In genomic region chr5:118548761-118549160, GRCh38 we compare ENCODE assay signal across 13 cellular contexts.
DNase-seq lines count a peak whose midpoint lies in the region; ATAC-seq, FAIRE-seq and TF ChIP-seq lines count a peak whose summit lies in the region.
"Had no signal": no experiment of that assay in that cellular context is flagged by ENCODE, and none has a peak within 500 bp of the region (broad histone marks: within the 10 kb centered on the region; RNA-seq: fewer than 3 reads in every experiment).

No MANE protein-coding gene starts in this region.

- TF ChIP-seq POLR2A in NB4 (IDR thresholded peaks at IDR 0.05; ENCODE audit: extremely low read depth, insufficient read length) (no peak), HepG2 (IDR thresholded peaks at IDR 0.05; ENCODE audit: insufficient read depth in 1 of 2, low read depth in 2 of 2, low read length in 2 of 2) (no peak)

- H3K9me3 ChIP-seq in mammary epithelial cell (replicated peaks; ENCODE audit: insufficient read depth, low read length) (no peaks in the 10 kb centered on the region), HepG2 (ENCODE audit: low read length) (no peaks in the 10 kb centered on the region), tibial artery (no peaks in the 10 kb centered on the region)

- H3K36me3 ChIP-seq in mammary epithelial cell (ENCODE audit: insufficient read depth, low read length) (no peaks in the 10 kb centered on the region), HepG2 (replicated peaks in 1 of 2; ENCODE audit: control insufficient read depth in 1 of 2, insufficient read depth in 2 of 2, low read length in 2 of 2) (no peaks in the 10 kb centered on the region), tibial artery (no peaks in the 10 kb centered on the region)

- DNase-seq in DMS53 (lab: John Stamatoyannopoulos, UW) (peak; percentile 48), NB4 (ENCODE audit: low read depth) (peak; percentile 50), mammary epithelial cell (peak; percentile 79), HepG2 (ENCODE audit: low spot score) (peak; percentile 10), tibial artery (no peak), hippocampal formation (lab: John Stamatoyannopoulos, UW) (no peak), HT-29 (ENCODE audit: low spot score) (no peak)
- DNase-seq: foreskin melanocyte, H7, KBM-7, Right ventricle myocardium superior had no signal

- H3K27me3 ChIP-seq in mammary epithelial cell (ENCODE audit: insufficient read depth, low read length) (no peaks in the 10 kb centered on the region), HepG2 (ENCODE audit: control insufficient read depth in 1 of 2, insufficient read depth in 2 of 2, low read length in 2 of 2) (no peaks in the 10 kb centered on the region), tibial artery (no peaks in the 10 kb centered on the region)

- POLR2A ChIA-PET in HepG2 (lab: Yijun Ruan, JAX), result no interaction called here

- CTCF ChIA-PET in mammary epithelial cell (lab: Charles Lee; ENCODE audit: low non-redundant PET), result no interaction called here
- CTCF ChIA-PET in HepG2 (lab: Yijun Ruan, JAX; ENCODE audit: low intra/inter-chr PET ratio, low total read pairs), result no interaction called here

- peak overlapping the region; percentile 67 for H2AFZ ChIP-seq in mammary epithelial cell (ENCODE audit: low read depth, low read length)
- no peak overlapping the region for H2AFZ ChIP-seq in HepG2 (ENCODE audit: low read length)

- no peak for TF ChIP-seq CTCF in NB4 (IDR thresholded peaks at IDR 0.05; ENCODE audit: low read depth, low read length)
- no peak for TF ChIP-seq CTCF in mammary epithelial cell (conservative IDR thresholded peaks at IDR 0.05 in 1 of 2, IDR thresholded peaks at IDR 0.05 in 1 of 2; ENCODE audit: extremely low read depth in 1 of 2, insufficient read depth in 1 of 2, low read depth in 1 of 2, low read length in 2 of 2)
- TF ChIP-seq CTCF in HepG2 (CRISPR knock-in tag; IDR thresholded peaks at IDR 0.05), result no peak
- TF ChIP-seq CTCF in tibial artery (IDR thresholded peaks at IDR 0.05), result no peak

- H3K79me2 ChIP-seq in mammary epithelial cell (ENCODE audit: insufficient read depth, low read length) (no peaks in the 10 kb centered on the region), HepG2 (ENCODE audit: insufficient read depth, low read length) (no peaks in the 10 kb centered on the region)

- ATAC-seq in HepG2, result peak; percentile 89
- ATAC-seq in HG02798 (IDR thresholded peaks at IDR 0.05; ENCODE audit: poor library complexity, unreplicated experiment), result no peak

- no peak overlapping the region for H3K4me3 ChIP-seq in NB4 (ENCODE audit: low read depth, low read length)
- no peak overlapping the region for H3K4me3 ChIP-seq in mammary epithelial cell (replicated peaks in 1 of 3; ENCODE audit: insufficient read depth in 1 of 3, low read depth in 2 of 3, low read length in 3 of 3)
- no peak overlapping the region for H3K4me3 ChIP-seq in HepG2 (replicated peaks in 1 of 3; ENCODE audit: insufficient read depth in 1 of 3, low read depth in 2 of 3, low read length in 3 of 3)
- H3K4me3 ChIP-seq in tibial artery, result no peak overlapping the region

- H3K4me1 ChIP-seq in mammary epithelial cell (ENCODE audit: insufficient read depth, low read length) (peaks cover 31% of the 10 kb centered on the region), HepG2 (ENCODE audit: insufficient read depth, low read length) (no peaks in the 10 kb centered on the region), tibial artery (no peaks in the 10 kb centered on the region)

- TF ChIP-seq EP300 in HepG2 (IDR thresholded peaks at IDR 0.05; ENCODE audit: low read depth in 2 of 2, low read length in 2 of 2) (no peak), HepG2 (CRISPR knock-in tag; IDR thresholded peaks at IDR 0.05; ENCODE audit: borderline replicate concordance) (no peak)

- no TSS peak for BruUV-seq in mammary epithelial cell (replicated peaks; lab: Mats Ljungman, UMichigan)
- no TSS peak for BruUV-seq in HepG2 (replicated peaks; lab: Mats Ljungman, UMichigan)

- no peak for TF ChIP-seq RAD21 in HepG2 (CRISPR knock-in tag; IDR thresholded peaks at IDR 0.05)

- FAIRE-seq in HepG2 (lab: Jason Lieb, UNC), result no peak

- H4K20me1 ChIP-seq in mammary epithelial cell (ENCODE audit: insufficient read depth, low read length) (no peaks in the 10 kb centered on the region), HepG2 (ENCODE audit: insufficient read depth, low read length) (no peaks in the 10 kb centered on the region)

- no peak overlapping the region for H3K9ac ChIP-seq in mammary epithelial cell (ENCODE audit: insufficient read depth, low read length)
- no peak overlapping the region for H3K9ac ChIP-seq in HepG2 (ENCODE audit: insufficient read depth, low read depth, low read length)

- H3K27ac ChIP-seq in mammary epithelial cell (ENCODE audit: insufficient read depth, low read depth, low read length) (peak overlapping the region; percentile 39), HepG2 (ENCODE audit: extremely low read length, insufficient read depth, low read length) (no peak overlapping the region), tibial artery (no peak overlapping the region)
- H3K27ac ChIP-seq: VCaP had no signal

- intact Hi-C loops in mammary epithelial cell (cut with micrococcal nuclease), result no loop called here
- intact Hi-C loops in HepG2 (cut with micrococcal nuclease; ENCODE audit: unreplicated experiment), result no loop called here
- intact Hi-C loops in tibial artery (cut with DNase I; ENCODE audit: low total_unique reads), result no loop called here

- dilution Hi-C loops in mammary epithelial cell (cut with HindIII; ENCODE audit: low sequenced_read_pairs), result no loop called here

- peak overlapping the region; percentile 55 for H3K4me2 ChIP-seq in mammary epithelial cell (ENCODE audit: insufficient read depth, low read depth, low read length)
- H3K4me2 ChIP-seq in HepG2 (ENCODE audit: low read depth, low read length), result no peak overlapping the region

- in situ Hi-C loops in mammary epithelial cell (cut with MboI; ENCODE audit: low sequenced_read_pairs in 2 of 2), result no loop called here
- in situ Hi-C loops in HepG2 (cut with HindIII; ENCODE audit: extremely low pct_ligation_motif_present, low pct_unique_long_range_greater_than_20kb), result no loop called here

TF ChIP-seq in HepG2, 621 proteins besides CTCF, POLR2A, EP300 and RAD21:
- no peak for TF ChIP-seq ZNF329 (CRISPR knock-in tag; IDR thresholded peaks at IDR 0.05; ENCODE audit: low read depth)
- no peak for TF ChIP-seq TFAP4 (IDR thresholded peaks at IDR 0.05; ENCODE audit: borderline replicate concordance, low read depth)
- 0 out of 2 replicates have a peak, but pooled peaks have one; percentile 17 for TF ChIP-seq FOSL1 (CRISPR knock-in tag; IDR thresholded peaks at IDR 0.05; ENCODE audit: borderline replicate concordance)
- peak; percentile 65; the same call in 1 of the 2 replicates for TF ChIP-seq CEBPG (CRISPR knock-in tag; IDR thresholded peaks at IDR 0.05)
- no peak for TF ChIP-seq ZNF496 (CRISPR knock-in tag; IDR thresholded peaks at IDR 0.05; ENCODE audit: insufficient replicate concordance)
- peak; percentile 87 for TF ChIP-seq FOSL2 (CRISPR knock-in tag; IDR thresholded peaks at IDR 0.05)
- TF ChIP-seq ATF5 (CRISPR knock-in tag; IDR thresholded peaks at IDR 0.05; ENCODE audit: low read depth), result no peak
- TF ChIP-seq CREBL2 (CRISPR knock-in tag; IDR thresholded peaks at IDR 0.05; ENCODE audit: borderline replicate concordance), result no peak
- TF ChIP-seq ZNF782 (CRISPR knock-in tag; IDR thresholded peaks at IDR 0.05; ENCODE audit: borderline replicate concordance), result no peak
- TF ChIP-seq ZNF17 (CRISPR knock-in tag; IDR thresholded peaks at IDR 0.05), result no peak
- peak; percentile 89 for TF ChIP-seq CEBPB (IDR thresholded peaks at IDR 0.05; ENCODE audit: borderline replicate concordance, low read depth, low read length)
- TF ChIP-seq ZHX1 (CRISPR knock-in tag; IDR thresholded peaks at IDR 0.05; ENCODE audit: low read depth), result no peak

Comparison
In these comparisons a context has a peak if more than half of its experiments do, and no peak if none do; other contexts are left out.
1. DNase-seq: peak in DMS53 (single experiment), NB4 (single experiment), mammary epithelial cell (single experiment) and HepG2 (single experiment); none in tibial artery (0 of 2), hippocampal formation (0 of 2) and HT-29 (single experiment).